Comparison of ENCODE assay signal across 27 cellular contexts in the genomic region with DNA sequence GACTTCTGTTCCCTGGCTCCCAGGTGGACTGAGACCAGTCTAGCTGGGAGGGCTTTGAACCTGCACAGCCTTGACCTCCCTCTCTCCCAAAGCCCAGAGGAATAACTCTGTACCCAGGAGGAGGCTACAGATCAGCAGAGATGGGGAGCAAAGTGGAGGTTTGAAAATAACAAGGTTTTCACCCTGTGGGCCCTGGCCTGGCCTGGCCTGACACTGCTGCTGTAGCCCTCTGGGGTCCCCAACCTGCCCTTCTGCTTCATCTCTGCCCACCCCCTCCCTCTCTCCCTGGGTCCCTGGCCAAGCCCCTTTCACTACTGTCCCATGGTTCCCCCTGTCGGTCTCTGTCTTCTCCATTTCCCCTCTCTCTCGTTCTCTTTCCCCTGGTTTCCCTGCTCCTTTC.
"Had no signal": no experiment of that assay in that cellular context is flagged by ENCODE, and none has a peak within 500 bp of the region (broad histone marks: within the 10 kb centered on the region; RNA-seq: fewer than 3 reads in every experiment).

No MANE protein-coding gene starts in this region.

- H2AFZ ChIP-seq: hepatocyte, parathyroid adenoma had no signal

- H3K4me1 ChIP-seq: heart left ventricle, parathyroid adenoma, prostate gland, spleen, suprapubic skin, tibial artery, upper lobe of right lung had no signal

- H3K79me2 ChIP-seq: hepatocyte, parathyroid adenoma had no signal

- DNase-seq: glutamatergic neuron; heart left ventricle; immature natural killer cell; kidney; left colon; left ventricle myocardium inferior; mesendoderm; midbrain; mucosa of descending colon; naive thymus-derived CD4-positive, alpha-beta T cell; retina; right cardiac atrium; small intestine; stimulated activated CD4-positive, alpha-beta T cell treated with anti-CD3 and anti-CD28 coated beads, Interleukin-4, amount 100 ng/mL, for 24 hours; stimulated activated naive CD4-positive, alpha-beta T cell; tibial artery; trophoblast cell; upper lobe of right lung had no signal

- H3K27ac ChIP-seq: heart left ventricle, hepatocyte, left ventricle myocardium inferior, parathyroid adenoma, prostate gland, spleen, suprapubic skin, thoracic aorta, tibial artery, upper lobe of right lung had no signal

- H3K27me3 ChIP-seq: upper lobe of right lung had no signal

- H3K4me3 ChIP-seq: heart left ventricle, hepatocyte, left ventricle myocardium inferior, lung, mucosa of descending colon, prostate gland, spleen, suprapubic skin, thoracic aorta, tibial artery, upper lobe of right lung had no signal

- H3K36me3 ChIP-seq: heart left ventricle, left ventricle myocardium inferior, prostate gland, spleen, suprapubic skin, thoracic aorta, tibial artery, upper lobe of right lung had no signal

- H3K4me2 ChIP-seq: hepatocyte had no signal

- H3K9me3 ChIP-seq: prostate gland, suprapubic skin, thoracic aorta, upper lobe of right lung had no signal

- ATAC-seq: heart left ventricle; left colon; mucosa of descending colon; naive thymus-derived CD4-positive, alpha-beta T cell; natural killer cell treated with Interleukin-12 subunit alpha and Interleukin-12 subunit beta and Interleukin-15 and Interleukin-18, amount 100 ng/mL, for 72 hours; right cardiac atrium; sciatic nerve; upper lobe of right lung had no signal
